Comparison of ENCODE assay signal across 26 cellular contexts in the genomic region with DNA sequence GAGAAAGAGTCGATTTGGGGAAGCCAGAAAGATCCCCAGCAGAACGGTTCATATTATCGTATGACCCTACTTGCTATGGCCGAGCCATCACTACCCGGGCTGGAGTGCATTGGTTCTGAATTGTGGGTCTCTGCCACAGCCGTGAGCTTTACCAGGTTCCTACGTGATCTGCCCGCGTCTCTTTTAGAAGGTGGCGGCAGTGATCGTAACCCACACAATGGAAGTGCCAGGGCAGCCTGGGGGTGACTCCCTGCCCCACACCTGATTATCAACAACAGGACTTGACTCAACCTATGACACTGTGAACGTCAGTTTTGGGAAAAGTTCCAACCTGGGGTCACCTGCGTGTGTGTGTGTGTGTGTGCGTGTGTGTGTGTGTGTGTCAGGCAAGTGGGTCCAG.
"Had no signal": no experiment of that assay in that cellular context is flagged by ENCODE, and none has a peak within 500 bp of the region (broad histone marks: within the 10 kb centered on the region; RNA-seq: fewer than 3 reads in every experiment).

No MANE protein-coding gene starts in this region.

- ATAC-seq: mucosa of descending colon; naive thymus-derived CD4-positive, alpha-beta T cell; natural killer cell treated with Interleukin-12 subunit alpha and Interleukin-12 subunit beta and Interleukin-15 and Interleukin-18, amount 100 ng/mL, for 72 hours; right lobe of liver; stimulated activated effector memory CD8-positive, alpha-beta T cell treated with anti-CD3 and anti-CD28 coated beads, Interleukin-12 subunit alpha, Interleukin-12 subunit beta, amount 100 ng/mL, for 72 hours had no signal

- H3K27me3 Mint-ChIP-seq: natural killer cell treated with Interleukin-12 subunit alpha and Interleukin-12 subunit beta and Interleukin-15 and Interleukin-18, amount 100 ng/mL, for 72 hours; progenitor cell of endocrine pancreas; stimulated activated naive CD8-positive, alpha-beta T cell treated with anti-CD3 and anti-CD28 coated beads, Interleukin-15, Interleukin-2, amounts not matched to agents 100 ng/mL and 50 ng/mL, for 24 hours had no signal

- H3K4me3 Mint-ChIP-seq: immature natural killer cell; naive thymus-derived CD4-positive, alpha-beta T cell; natural killer cell treated with Interleukin-12 subunit alpha and Interleukin-12 subunit beta and Interleukin-15 and Interleukin-18, amount 100 ng/mL, for 72 hours; neural crest cell; stimulated activated effector memory CD8-positive, alpha-beta T cell treated with anti-CD3 and anti-CD28 coated beads, Interleukin-12 subunit alpha, Interleukin-12 subunit beta, amount 100 ng/mL, for 72 hours; stimulated activated naive CD8-positive, alpha-beta T cell treated with anti-CD3 and anti-CD28 coated beads, Interleukin-15, Interleukin-2, amounts not matched to agents 100 ng/mL and 50 ng/mL, for 24 hours had no signal

- DNase-seq: hypothalamus; immature natural killer cell; left ventricle myocardium inferior; mesendoderm; midbrain; mucosa of descending colon; occipital lobe; right lobe of liver; small intestine; spleen; stimulated activated CD4-positive, alpha-beta T cell treated with anti-CD3 and anti-CD28 coated beads, Interleukin-4, amount 100 ng/mL, for 24 hours; tibial artery; trophoblast cell had no signal

- H3K4me1 ChIP-seq: left ventricle myocardium inferior, parathyroid adenoma, right atrium auricular region, right lobe of liver, spleen, suprapubic skin, vagina had no signal

- H3K27ac Mint-ChIP-seq: immature natural killer cell; naive thymus-derived CD4-positive, alpha-beta T cell; natural killer cell treated with Interleukin-12 subunit alpha and Interleukin-12 subunit beta and Interleukin-15 and Interleukin-18, amount 100 ng/mL, for 72 hours; progenitor cell of endocrine pancreas; stimulated activated effector memory CD8-positive, alpha-beta T cell treated with anti-CD3 and anti-CD28 coated beads, Interleukin-12 subunit alpha, Interleukin-12 subunit beta, amount 100 ng/mL, for 72 hours; stimulated activated naive CD8-positive, alpha-beta T cell treated with anti-CD3 and anti-CD28 coated beads, Interleukin-15, Interleukin-2, amounts not matched to agents 100 ng/mL and 50 ng/mL, for 24 hours had no signal

- H3K36me3 ChIP-seq: left ventricle myocardium inferior, neutrophil, right atrium auricular region, right lobe of liver, spleen, suprapubic skin, thoracic aorta, tibial artery, vagina had no signal

- H3K4me3 ChIP-seq: left ventricle myocardium inferior, lung, mucosa of descending colon, right atrium auricular region, right lobe of liver, spleen, suprapubic skin, thoracic aorta, tibial artery, vagina had no signal

- H3K9me3 ChIP-seq: thoracic aorta had no signal

- H3K9ac ChIP-seq: parathyroid adenoma had no signal

- H3K27me3 ChIP-seq: neutrophil, right atrium auricular region, right lobe of liver, spleen, suprapubic skin, tibial artery, vagina had no signal

- H3K4me1 Mint-ChIP-seq: immature natural killer cell; naive thymus-derived CD4-positive, alpha-beta T cell; stimulated activated effector memory CD8-positive, alpha-beta T cell treated with anti-CD3 and anti-CD28 coated beads, Interleukin-12 subunit alpha, Interleukin-12 subunit beta, amount 100 ng/mL, for 72 hours had no signal

- H3K27ac ChIP-seq: left ventricle myocardium inferior, neutrophil, parathyroid adenoma, right atrium auricular region, right lobe of liver, spleen, suprapubic skin, thoracic aorta, tibial artery, vagina had no signal

- H2AFZ ChIP-seq: parathyroid adenoma had no signal
